ENCODE assay signal across 24 cellular contexts in genomic region chr4:129428454-129428853, GRCh38.
DNase-seq lines count a peak whose midpoint lies in the region; ATAC-seq and TF ChIP-seq lines count a peak whose summit lies in the region.
"Had no signal": no experiment of that assay in that cellular context is flagged by ENCODE, and none has a peak within 500 bp of the region (broad histone marks: within the 10 kb centered on the region; RNA-seq: fewer than 3 reads in every experiment).

No MANE protein-coding gene starts in this region.

- no peaks in the 10 kb centered on the region for H3K36me3 ChIP-seq in neural cell (ENCODE audit: insufficient read depth, low read length)
- H3K36me3 ChIP-seq: HAP-1, pancreas, tibial artery had no signal

- no peak for TF ChIP-seq RAD21 in neural cell (conservative IDR thresholded peaks at IDR 0.05)

- peak; percentile 62 for DNase-seq in NCI-H2107 treated with DMSO at 0.1 percent for 48 hours (lab: John Stamatoyannopoulos, UW; ENCODE audit: unreplicated experiment)
- DNase-seq in NCI-H2107 (lab: John Stamatoyannopoulos, UW) = no peak
- DNase-seq in NCI-H187 (lab: John Stamatoyannopoulos, UW) = peak; percentile 32 to 80
- peak; percentile 42 for DNase-seq in NCI-H446 treated with DMSO at 0.1 percent for 48 hours (lab: John Stamatoyannopoulos, UW)
- DNase-seq in globus pallidus (ENCODE audit: low spot score) = no peak
- no peak for DNase-seq in activated CD4-positive, alpha-beta T cell treated with anti-CD3 and anti-CD28 coated beads for 48 hours
- DNase-seq: activated CD4-positive, alpha-beta T cell treated with anti-CD3 and anti-CD28 coated beads for 4 hours; activated naive CD8-positive, alpha-beta T cell treated with anti-CD3 and anti-CD28 coated beads, Interleukin-2, amount 50 U/mL, for 24 hours; activated T-cell treated with anti-CD3 and anti-CD28 coated beads, Interleukin-2, amount 50 U/mL, for 4 hours; CD4-positive, alpha-beta T cell; dermis blood vessel endothelial cell; left cardiac atrium; mammary epithelial cell; NCI-H1048; NCI-H774; OCI-M1; pancreas; stimulated activated CD4-positive, alpha-beta T cell treated with anti-CD3 and anti-CD28 coated beads, Interleukin-2, amount 100 ng/mL, for 24 hours; tibial artery had no signal

- no peaks in the 10 kb centered on the region for H4K20me1 ChIP-seq in neural cell (ENCODE audit: insufficient read depth)

- TF ChIP-seq CTCF in neural cell (IDR thresholded peaks at IDR 0.05; ENCODE audit: poor library complexity, severe bottlenecking) = no peak

- no peaks in the 10 kb centered on the region for H3K27me3 ChIP-seq in neural cell (ENCODE audit: insufficient read depth, low read depth, low read length)
- H3K27me3 ChIP-seq: hepatocyte, pancreas, tibial artery had no signal

- peak overlapping the region; percentile 54 for H3K27ac ChIP-seq in neural cell (ENCODE audit: low read length)
- H3K27ac ChIP-seq: hepatocyte, pancreas, tibial artery had no signal

- TF ChIP-seq EP300 in neural cell (conservative IDR thresholded peaks at IDR 0.05; ENCODE audit: poor library complexity, severe bottlenecking) = peak; percentile 96

- H3K9ac ChIP-seq in neural cell (ENCODE audit: low read length) = no peak overlapping the region

- H3K4me3 ChIP-seq in neural cell (ENCODE audit: low read length) = no peak overlapping the region
- H3K4me3 ChIP-seq: HAP-1, hepatocyte, pancreas, smooth muscle cell, tibial artery had no signal

- ATAC-seq in GM21529 (IDR thresholded peaks at IDR 0.05; ENCODE audit: unreplicated experiment) = no peak
- ATAC-seq: activated naive CD8-positive, alpha-beta T cell treated with anti-CD3 and anti-CD28 coated beads, Interleukin-2, amount 50 U/mL, for 24 hours; activated T-cell treated with anti-CD3 and anti-CD28 coated beads, Interleukin-2, amount 50 U/mL, for 4 hours; left cardiac atrium; pancreas had no signal

- no peaks in the 10 kb centered on the region for H3F3A ChIP-seq in neural cell (ENCODE audit: insufficient read depth, low read length, poor library complexity, severe bottlenecking)

- no peak overlapping the region for H3K4me2 ChIP-seq in neural cell (ENCODE audit: low read length)
- H3K4me2 ChIP-seq: hepatocyte, smooth muscle cell had no signal

- no peak overlapping the region for H2AFZ ChIP-seq in neural cell (ENCODE audit: low read depth, low read length)
- H2AFZ ChIP-seq: hepatocyte had no signal

- H3K9me2 ChIP-seq in neural cell (ENCODE audit: insufficient read depth, low read length) = no peaks in the 10 kb centered on the region

- no peaks in the 10 kb centered on the region for H3K79me2 ChIP-seq in neural cell (replicated peaks; ENCODE audit: insufficient read depth, low read length)
- H3K79me2 ChIP-seq: hepatocyte had no signal

- H3K9me3 ChIP-seq in neural cell (ENCODE audit: low read length) = no peaks in the 10 kb centered on the region
- H3K9me3 ChIP-seq: HAP-1, pancreas, tibial artery had no signal

TF ChIP-seq in neural cell, 6 proteins besides CTCF, POLR2A, EP300 and RAD21:
- TF ChIP-seq POLR2AphosphoS5 (IDR thresholded peaks at IDR 0.05) (peak; percentile 77), REST (IDR thresholded peaks at IDR 0.05; ENCODE audit: borderline replicate concordance) (no peak), SMC3 (conservative IDR thresholded peaks at IDR 0.05; ENCODE audit: poor library complexity) (no peak)

Comparison
In these comparisons a context has a peak if more than half of its experiments do, and no peak if none do; other contexts are left out.
1. DNase-seq: peak in NCI-H2107 treated with DMSO at 0.1 percent for 48 hours (single experiment), NCI-H187 (2 of 2) and NCI-H446 treated with DMSO at 0.1 percent for 48 hours (single experiment); none in NCI-H2107 (single experiment), globus pallidus (single experiment) and activated CD4-positive, alpha-beta T cell treated with anti-CD3 and anti-CD28 coated beads for 48 hours (single experiment).